Comparison of ENCODE assay signal across 8 cellular contexts in the genomic region with DNA sequence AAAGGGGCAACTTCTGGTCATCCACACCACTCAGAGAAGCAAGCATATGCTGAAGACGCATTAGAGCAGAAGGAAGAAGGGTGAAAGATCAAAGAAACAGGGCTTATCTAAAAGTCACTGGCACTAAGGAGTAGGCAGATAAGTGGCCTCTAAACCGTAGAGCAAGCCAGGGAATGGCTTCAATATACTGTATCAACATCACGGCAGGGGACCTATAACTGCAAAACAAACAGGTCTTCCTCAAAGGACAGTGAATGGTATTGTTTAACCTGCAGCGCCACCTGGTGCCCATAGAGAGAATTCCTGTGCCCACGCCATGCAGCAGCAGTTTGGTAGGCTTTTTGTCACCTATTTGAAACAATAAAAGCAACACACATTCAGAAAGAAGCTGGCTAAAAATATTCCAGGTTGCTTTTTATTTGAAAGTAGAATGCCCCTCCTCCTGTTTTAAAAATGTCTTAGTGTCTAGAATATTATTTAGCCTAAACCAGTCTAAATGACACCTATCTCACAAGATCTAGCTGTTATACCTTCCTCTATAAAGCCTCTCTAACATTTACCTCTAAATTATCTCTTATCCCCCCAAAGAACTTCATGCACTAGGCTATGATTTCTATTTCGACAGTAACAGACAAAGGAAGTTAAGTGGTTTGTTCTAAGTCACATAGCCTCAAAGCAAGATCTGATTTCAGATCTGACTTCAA. TPM values are rescaled to one million over a fixed set of nuclear protein-coding genes. Genes with fewer than 3 reads are reported as not detected.
DNase-seq lines count a peak whose midpoint lies in the region; ATAC-seq, FAIRE-seq and TF ChIP-seq lines count a peak whose summit lies in the region.

No MANE protein-coding gene starts in this region.

- H3K79me1 ChIP-seq in H1 (ENCODE audit: low read depth, low read length) = no peaks in the 10 kb centered on the region

- DNase-seq in NCI-H748 treated with DMSO at 0.1 percent for 48 hours (lab: John Stamatoyannopoulos, UW) (peak; percentile 74), H1 (ENCODE audit: low read depth in 1 of 2, low spot score in 2 of 2) (peak; percentile 57 to 87), midbrain (lab: John Stamatoyannopoulos, UW) (peak; percentile 86)
- DNase-seq in activated CD8-positive, alpha-beta T cell treated with anti-CD3 and anti-CD28 coated beads for 36 hours = peak; percentile 81
- peak; percentile 16 to 46 for DNase-seq in stimulated activated CD8-positive, alpha-beta memory T cell treated with anti-CD3 and anti-CD28 coated beads, Interleukin-7, amount 100 ng/mL, for 4 hours (ENCODE audit: low read depth in 2 of 2)

- no peak for TF ChIP-seq POLR2A in H1 (IDR thresholded peaks at IDR 0.05; ENCODE audit: control extremely low read depth in 1 of 2, low read depth in 2 of 2, low read length in 2 of 2)

- no peak overlapping the region for H2AFZ ChIP-seq in H1 (ENCODE audit: low read length)

- no peak overlapping the region for H2BK20ac ChIP-seq in H1 (ENCODE audit: low read length)

- H2BK120ac ChIP-seq in H1 (replicated peaks; ENCODE audit: low read depth, low read length) = no peak overlapping the region

- peaks cover 2 to 8% (median 6%) of the 10 kb centered on the region in 4 experiments; a peak in 5 of 7 replicates for H3K4me1 ChIP-seq in H1 (replicated peaks in 1 of 4; ENCODE audit: control insufficient read depth in 3 of 4, insufficient read depth in 4 of 4, low read length in 3 of 4)

- TF ChIP-seq RAD21 in H1 (IDR thresholded peaks at IDR 0.05 in 1 of 2, conservative IDR thresholded peaks at IDR 0.05 in 1 of 2; ENCODE audit: low read depth in 2 of 2, low read length in 2 of 2) = peak; percentile 84 to 86

- H3K4me3 Mint-ChIP-seq in activated CD8-positive, alpha-beta T cell treated with anti-CD3 and anti-CD28 coated beads for 36 hours = no peak overlapping the region

- H3K36me3 ChIP-seq in H1 (ENCODE audit: control insufficient read depth in 2 of 4, insufficient read depth in 4 of 4, low read length in 3 of 4) = peaks cover 0 to 14% (median 11%) of the 10 kb centered on the region in 4 experiments; a peak in 6 of 8 replicates

- FAIRE-seq in H1 (lab: Jason Lieb, UNC) = peak; percentile 98

- POLR2A ChIA-PET in activated CD8-positive, alpha-beta T cell treated with anti-CD3 and anti-CD28 coated beads for 36 hours (lab: Charles Lee) = interaction anchor here (0.6 kb wide), 1 partner anchor 23 kb away, joined by 3 read pairs; no protein-coding TSS in a partner anchor
- POLR2A ChIA-PET in H1 (lab: Charles Lee; ENCODE audit: partially characterized antibody) = interaction anchor here (0.6 to 0.9 kb wide), 3 partner anchors 25 to 461 kb away, joined by 3 read pairs; no protein-coding TSS in a partner anchor

- TF ChIP-seq EP300 in H1 (IDR thresholded peaks at IDR 0.05; ENCODE audit: borderline replicate concordance in 1 of 2, low read depth in 2 of 2, low read length in 2 of 2) = no peak

- no peak overlapping the region for H4K5ac ChIP-seq in H1 (ENCODE audit: insufficient read length, low read depth, low read length)

- H2BK12ac ChIP-seq in H1 (ENCODE audit: low read depth, low read length) = no peak overlapping the region

- H4K20me1 ChIP-seq in H1 (replicated peaks in 1 of 2; ENCODE audit: control insufficient read depth in 1 of 2, insufficient read depth in 2 of 2, low read length in 2 of 2) = peaks cover 1 to 2% of the 10 kb centered on the region in 2 experiments

- H3K9me3 Mint-ChIP-seq in activated CD8-positive, alpha-beta T cell treated with anti-CD3 and anti-CD28 coated beads for 36 hours = no peaks in the 10 kb centered on the region

- H3K79me2 ChIP-seq in H1 (ENCODE audit: control insufficient read depth in 1 of 2, insufficient read depth in 2 of 2, low read length in 2 of 2) = no peaks in the 10 kb centered on the region

- no peak overlapping the region for H3K4me3 ChIP-seq in H1 (ENCODE audit: extremely low read depth in 1 of 4, insufficient read depth in 2 of 4, low read depth in 3 of 4, low read length in 4 of 4)

- H3K27me3 Mint-ChIP-seq in activated CD8-positive, alpha-beta T cell treated with anti-CD3 and anti-CD28 coated beads for 36 hours = no peaks in the 10 kb centered on the region

- CTCF ChIA-PET in activated CD8-positive, alpha-beta T cell treated with anti-CD3 and anti-CD28 coated beads for 36 hours (lab: Charles Lee) = interaction anchor here (0.6 to 4.3 kb wide), 19 partner anchors 8 to 463 kb away, joined by 3 to 34 read pairs (median 7); a partner anchor contains a TSS
- CTCF ChIA-PET in H1 (lab: Charles Lee; ENCODE audit: partially characterized antibody) = interaction anchor here (0.6 to 10.7 kb wide), 24 partner anchors 8 to 695 kb away, joined by 3 to 115 read pairs (median 4); a partner anchor contains a TSS

- H3K27ac ChIP-seq in C4-2B (no peak overlapping the region), H1 (ENCODE audit: low read depth, low read length) (no peak overlapping the region)

- ATAC-seq in GM19328 (IDR thresholded peaks at IDR 0.05; ENCODE audit: unreplicated experiment) (peak; percentile 64), HG03460 (IDR thresholded peaks at IDR 0.05; ENCODE audit: unreplicated experiment) (peak; percentile 92)
- peak; percentile 92 for ATAC-seq in activated CD8-positive, alpha-beta T cell treated with anti-CD3 and anti-CD28 coated beads for 36 hours

- WGBS in H1 (ENCODE audit: extremely low coverage in 1 of 2, insufficient coverage in 1 of 2, insufficient read length in 1 of 2, insufficient replicate concordance in 2 of 2, low coverage in 1 of 2, low lambda C conversion rate in 2 of 2, missing lambda C conversion rate in 1 of 2), 2 experiments = 45% methylated on average over 6 of the region's 6 CpGs; no CpG with 5 or more reads in 1 of the 2 experiments

- H3K56ac ChIP-seq in H1 (replicated peaks; ENCODE audit: insufficient read length, low read depth, low read length) = no peak overlapping the region

- no peak overlapping the region for H3K4ac ChIP-seq in H1 (replicated peaks; ENCODE audit: insufficient read length, low read depth, low read length)

- H4K91ac ChIP-seq in H1 (replicated peaks; ENCODE audit: insufficient read length, low read length) = no peak overlapping the region

- no peak overlapping the region for H2BK5ac ChIP-seq in H1 (ENCODE audit: low read depth, low read length)

- H3K23me2 ChIP-seq in H1 (ENCODE audit: low read depth, low read length) = no peaks in the 10 kb centered on the region

- H3K27ac Mint-ChIP-seq in activated CD8-positive, alpha-beta T cell treated with anti-CD3 and anti-CD28 coated beads for 36 hours = no peak overlapping the region

- no peaks in the 10 kb centered on the region for H3K4me1 Mint-ChIP-seq in activated CD8-positive, alpha-beta T cell treated with anti-CD3 and anti-CD28 coated beads for 36 hours (ENCODE audit: low read depth)

- no peak overlapping the region for H3K9ac ChIP-seq in H1 (replicated peaks in 1 of 4; ENCODE audit: extremely low read depth in 1 of 4, low read depth in 3 of 4, low read length in 3 of 4)

- H2BK15ac ChIP-seq in H1 (ENCODE audit: low read length) = no peak overlapping the region

- no peaks in the 10 kb centered on the region for H3K27me3 ChIP-seq in H1 (replicated peaks in 1 of 4; ENCODE audit: control insufficient read depth in 3 of 4, extremely low read depth in 1 of 4, insufficient read depth in 3 of 4, low read length in 3 of 4)

- peaks cover 23% of the 10 kb centered on the region for H3K36me3 Mint-ChIP-seq in activated CD8-positive, alpha-beta T cell treated with anti-CD3 and anti-CD28 coated beads for 36 hours (ENCODE audit: low read depth)

- no peaks in the 10 kb centered on the region for H3K9me3 ChIP-seq in H1 (ENCODE audit: insufficient read depth in 2 of 2, low read depth in 1 of 2, low read length in 1 of 2)

- H3K4me2 ChIP-seq in H1 (ENCODE audit: insufficient read depth in 1 of 2, low read depth in 2 of 2, low read length in 2 of 2) = peak overlapping the region in 1 of 2 experiments; percentile 38; a peak in 2 of 4 replicates

- H3K14ac ChIP-seq in H1 (ENCODE audit: insufficient read length) = no peak overlapping the region

- no peak overlapping the region for H3K18ac ChIP-seq in H1 (ENCODE audit: extremely low read depth, low read length)

- intact Hi-C loops in activated CD8-positive, alpha-beta T cell treated with anti-CD3 and anti-CD28 coated beads for 36 hours (cut with micrococcal nuclease) = no loop called here

- no peak overlapping the region for H3K23ac ChIP-seq in H1 (ENCODE audit: insufficient read length)

- TF ChIP-seq CTCF in C4-2B (conservative IDR thresholded peaks at IDR 0.05) (peak; percentile 95), H1 (IDR thresholded peaks at IDR 0.05; ENCODE audit: control extremely low read depth in 1 of 3, insufficient read depth in 1 of 3, low read depth in 1 of 3, low read length in 3 of 3) (peak; percentile 75 to 90 (median 78))
- TF ChIP-seq CTCF in activated CD8-positive, alpha-beta T cell treated with anti-CD3 and anti-CD28 coated beads for 36 hours (IDR thresholded peaks at IDR 0.05) = peak; percentile 95

- H2AK5ac ChIP-seq in H1 (ENCODE audit: low read depth, low read length) = no peak overlapping the region

- no peak overlapping the region for H4K8ac ChIP-seq in H1 (ENCODE audit: extremely low read depth, insufficient read depth, low read length)

TF ChIP-seq in H1, 55 proteins besides CTCF, POLR2A, EP300 and RAD21:
- no peak for TF ChIP-seq SIX5 (IDR thresholded peaks at IDR 0.05; ENCODE audit: low read depth, low read length)
- TF ChIP-seq MAFK (IDR thresholded peaks at IDR 0.05; ENCODE audit: low read depth, low read length) = 0 out of 2 replicates have a peak, but pooled peaks have one; percentile 4
- TF ChIP-seq NANOG (IDR thresholded peaks at IDR 0.05; ENCODE audit: insufficient read depth, low read depth, low read length, poor library complexity, severe bottlenecking) = peak; percentile 17
- TF ChIP-seq KDM5A (IDR thresholded peaks at IDR 0.05; ENCODE audit: low read length) = no peak
- 0 out of 2 replicates have a peak, but pooled peaks have one; percentile 49 for TF ChIP-seq TEAD4 (IDR thresholded peaks at IDR 0.05; ENCODE audit: low read depth, low read length)
- TF ChIP-seq YY1 (IDR thresholded peaks at IDR 0.05; ENCODE audit: low read depth, low read length) = 0 out of 2 replicates have a peak, but pooled peaks have one; percentile 43

RNA-seq across cellular contexts. Expression of a gene that starts 21.8 kb away (rescaled TPM):
- total RNA-seq in activated CD8-positive, alpha-beta T cell treated with anti-CD3 and anti-CD28 coated beads for 36 hours = 10 to 100 TPM; 20.9 to 22.7 TPM
- 22.6 and 25.2 TPM in 2 replicates for total RNA-seq in H1 (2021; fragmentation: NEBNext Ultra II Directional; extraction: Animal tissue kit (Norgen Biotek cat#: 25700))
- 15.0 and 22.1 TPM in 2 replicates for polyA plus RNA-seq in H1 (2011; rRNA removed)
- 13.6 TPM for polyA plus RNA-seq in H1 (2011; cell fraction: cytosol; rRNA removed)
- 36.6 TPM for polyA plus RNA-seq in H1 (2011; cell fraction: nucleus; rRNA removed)
- polyA plus RNA-seq in H1 (2012, experiment 1 of 2) = 13.1 to 15.9 TPM (median 14.2 TPM) in 4 replicates
- 2.2 TPM for polyA plus RNA-seq in H1 (2012, experiment 2 of 2)
- polyA plus RNA-seq in H1 (2013, experiment 1 of 2) = 24.6 TPM
- 25.1 TPM for polyA plus RNA-seq in H1 (2013, experiment 2 of 2)
- polyA minus RNA-seq in H1 (2011; rRNA and poly(A)+ RNA removed) = 67.1 and 69.1 TPM in 2 replicates
- polyA minus RNA-seq in H1 (2011; cell fraction: cytosol; rRNA and poly(A)+ RNA removed) = 33.2 TPM
- polyA minus RNA-seq in H1 (2011; cell fraction: nucleus; rRNA and poly(A)+ RNA removed) = 86.2 TPM

Comparison
In these comparisons a context has a peak if more than half of its experiments do, and no peak if none do; other contexts are left out.
1. DNase-seq: peak in every context shown above with its lines; median percentile 86 in midbrain; 81 in activated CD8-positive, alpha-beta T cell treated with anti-CD3 and anti-CD28 coated beads for 36 hours; 74 in NCI-H748 treated with DMSO at 0.1 percent for 48 hours; 72 in H1; 31 in stimulated activated CD8-positive, alpha-beta memory T cell treated with anti-CD3 and anti-CD28 coated beads, Interleukin-7, amount 100 ng/mL, for 4 hours.